In genomic region chr16:3589991-3590701, GRCh38 we compare ENCODE assay signal across 22 cellular contexts. TPM values are rescaled to one million over a fixed set of nuclear protein-coding genes. Genes with fewer than 3 reads are reported as not detected.
"Had no signal": no experiment of that assay in that cellular context is flagged by ENCODE, and none has a peak within 500 bp of the region (broad histone marks: within the 10 kb centered on the region; RNA-seq: fewer than 3 reads in every experiment).

No MANE protein-coding gene starts in this region.

- H3K4me1 Mint-ChIP-seq: nephron had no signal

- H3K4me1 ChIP-seq: ascending aorta, gastrocnemius medialis, testis, vagina had no signal

- H3K4me3 Mint-ChIP-seq: activated T-cell treated with anti-CD3 and anti-CD28 coated beads, Interleukin-2, amount 50 U/mL, for 24 hours; activated T-helper 17 cell treated with anti-CD3 and anti-CD28 coated beads, Interleukin-2, amount 50 U/mL, for 72 hours; nephron had no signal

- H3K27me3 Mint-ChIP-seq: activated T-cell treated with anti-CD3 and anti-CD28 coated beads, Interleukin-2, amount 50 U/mL, for 24 hours; activated T-helper 17 cell treated with anti-CD3 and anti-CD28 coated beads, Interleukin-2, amount 50 U/mL, for 72 hours had no signal

- ATAC-seq: activated naive CD4-positive, alpha-beta T cell treated with anti-CD3 and anti-CD28 coated beads, Interleukin-2, amount 50 U/mL, for 72 hours; activated T-helper 17 cell treated with anti-CD3 and anti-CD28 coated beads, Interleukin-2, amount 50 U/mL, for 72 hours; gastrocnemius medialis had no signal

- H3K27ac ChIP-seq: ascending aorta, esophagus squamous epithelium, gastrocnemius medialis, sigmoid colon, testis, vagina had no signal

- DNase-seq: activated CD4-positive, alpha-beta T cell treated with anti-CD3 and anti-CD28 coated beads, Interleukin-2, amount 50 U/mL, for 4 hours; activated CD8-positive, alpha-beta memory T cell treated with anti-CD3 and anti-CD28 coated beads for 24 hours; activated CD8-positive, alpha-beta memory T cell treated with anti-CD3 and anti-CD28 coated beads, Interleukin-2, amount 50 U/mL, for 4 hours; activated T-cell treated with anti-CD3 and anti-CD28 coated beads, Interleukin-2, amount 50 U/mL, for 24 hours; central memory CD4-positive, alpha-beta T cell; esophagus squamous epithelium; gastrocnemius medialis; heart left ventricle; left cardiac atrium; occipital lobe; sigmoid colon; stimulated activated CD4-positive, alpha-beta T cell treated with anti-CD3 and anti-CD28 coated beads, Interleukin-2, amount 100 ng/mL, for 48 hours; stimulated activated CD8-positive, alpha-beta memory T cell treated with anti-CD3 and anti-CD28 coated beads, Interleukin-4, amount 100 ng/mL, for 48 hours; stimulated activated naive CD4-positive, alpha-beta T cell; T-helper 9 cell; testis had no signal

- H3K9me3 ChIP-seq: ascending aorta, esophagus squamous epithelium, gastrocnemius medialis, heart left ventricle, sigmoid colon, testis, vagina had no signal

- H3K4me3 ChIP-seq: ascending aorta, esophagus squamous epithelium, gastrocnemius medialis, sigmoid colon, testis, vagina had no signal

- H3K27ac Mint-ChIP-seq: activated T-cell treated with anti-CD3 and anti-CD28 coated beads, Interleukin-2, amount 50 U/mL, for 24 hours; nephron had no signal

- H3K27me3 ChIP-seq: ascending aorta, esophagus squamous epithelium, gastrocnemius medialis, heart left ventricle, sigmoid colon, testis, vagina had no signal

- H3K9me3 Mint-ChIP-seq: activated naive CD4-positive, alpha-beta T cell treated with anti-CD3 and anti-CD28 coated beads, Interleukin-2, amount 50 U/mL, for 72 hours; activated T-cell treated with anti-CD3 and anti-CD28 coated beads, Interleukin-2, amount 50 U/mL, for 24 hours; activated T-helper 17 cell treated with anti-CD3 and anti-CD28 coated beads, Interleukin-2, amount 50 U/mL, for 72 hours; nephron had no signal

RNA-seq across cellular contexts. Expression of gene NLRC3, which starts 12.9 kb away (rescaled TPM):
- total RNA-seq: myocyte had no signal
